In genomic region chr13:40026174-40026585, GRCh38 we compare ENCODE assay signal across 9 cellular contexts.
DNase-seq lines count a peak whose midpoint lies in the region; ATAC-seq and TF ChIP-seq lines count a peak whose summit lies in the region.
"Had no signal": no experiment of that assay in that cellular context is flagged by ENCODE, and none has a peak within 500 bp of the region (broad histone marks: within the 10 kb centered on the region; RNA-seq: fewer than 3 reads in every experiment).

No MANE protein-coding gene starts in this region.

- TF ChIP-seq CTCF in GM23338 (conservative IDR thresholded peaks at IDR 0.05; ENCODE audit: low read depth in 2 of 2) (no peak), body of pancreas (IDR thresholded peaks at IDR 0.05) (no peak)

- TF ChIP-seq POLR2A in body of pancreas (IDR thresholded peaks at IDR 0.05), result no peak

- H3K36me3 Mint-ChIP-seq in activated T-cell treated with anti-CD3 and anti-CD28 coated beads, Interleukin-2, amount 50 U/mL, for 72 hours (ENCODE audit: insufficient read depth in 2 of 2), result peaks cover 5 to 8% of the 10 kb centered on the region in 2 donors
- no peaks in the 10 kb centered on the region for H3K36me3 Mint-ChIP-seq in GM23338 (ENCODE audit: low read depth)

- no peak overlapping the region for H3K4me2 ChIP-seq in GM23338

- no peaks in the 10 kb centered on the region for H3K9me3 ChIP-seq in body of pancreas
- H3K9me3 ChIP-seq: gastroesophageal sphincter had no signal

- DNase-seq in activated T-cell treated with anti-CD3 and anti-CD28 coated beads, Interleukin-2, amount 50 U/mL, for 72 hours, result peak; percentile 77 to 81
- peak; percentile 53 to 56 for DNase-seq in stimulated activated CD8-positive, alpha-beta memory T cell treated with anti-CD3 and anti-CD28 coated beads, Interleukin-15, amount 100 ng/mL, for 48 hours (ENCODE audit: low read depth in 2 of 2)
- no peak for DNase-seq in GM23338 (ENCODE audit: low spot score)
- no peak for DNase-seq in body of pancreas
- no peak for DNase-seq in left ventricle myocardium superior
- no peak for DNase-seq in cardiac septum (ENCODE audit: low spot score)

- ATAC-seq in GM19455 (IDR thresholded peaks at IDR 0.05; ENCODE audit: unreplicated experiment), result peak; percentile 97
- ATAC-seq in HG03439 (IDR thresholded peaks at IDR 0.05; ENCODE audit: unreplicated experiment), result peak; percentile 93
- peak; percentile 91 to 93 for ATAC-seq in activated T-cell treated with anti-CD3 and anti-CD28 coated beads, Interleukin-2, amount 50 U/mL, for 72 hours (replicated peaks in 1 of 2)
- ATAC-seq in GM23338, result no peak
- ATAC-seq in body of pancreas, result no peak
- ATAC-seq in left ventricle myocardium superior, result no peak
- ATAC-seq: gastroesophageal sphincter had no signal

- H3K4me1 ChIP-seq in GM23338 (ENCODE audit: insufficient read depth) (peaks cover 7% of the 10 kb centered on the region), body of pancreas (no peaks in the 10 kb centered on the region)
- H3K4me1 ChIP-seq: gastroesophageal sphincter had no signal

- no peak overlapping the region for H3K27ac ChIP-seq in GM23338 (ENCODE audit: low read depth)
- no peak overlapping the region for H3K27ac ChIP-seq in body of pancreas
- H3K27ac ChIP-seq: gastroesophageal sphincter had no signal

- H3K36me3 ChIP-seq in GM23338 (ENCODE audit: insufficient read depth), result no peaks in the 10 kb centered on the region
- no peaks in the 10 kb centered on the region for H3K36me3 ChIP-seq in body of pancreas (replicated peaks in 1 of 2; ENCODE audit: insufficient read depth in 1 of 2, low read depth in 2 of 2)
- H3K36me3 ChIP-seq: gastroesophageal sphincter had no signal

- peaks cover 52% of the 10 kb centered on the region for H3K4me1 Mint-ChIP-seq in activated T-cell treated with anti-CD3 and anti-CD28 coated beads, Interleukin-2, amount 50 U/mL, for 72 hours (ENCODE audit: low read depth)
- peaks cover 9% of the 10 kb centered on the region; the same call in 2 of the 3 replicates for H3K4me1 Mint-ChIP-seq in GM23338

- H3K4me3 ChIP-seq in GM23338, result no peak overlapping the region
- no peak overlapping the region for H3K4me3 ChIP-seq in body of pancreas
- H3K4me3 ChIP-seq: gastroesophageal sphincter had no signal

- H3K9me2 ChIP-seq in GM23338 (ENCODE audit: insufficient read depth), result peaks cover 19% of the 10 kb centered on the region

- no peaks in the 10 kb centered on the region for H4K20me1 ChIP-seq in GM23338 (replicated peaks; ENCODE audit: insufficient read depth)

- H3K9me3 Mint-ChIP-seq in activated T-cell treated with anti-CD3 and anti-CD28 coated beads, Interleukin-2, amount 50 U/mL, for 72 hours, result peaks cover 0 to 2% of the 10 kb centered on the region in 2 donors
- no peaks in the 10 kb centered on the region; the same call in 2 of the 3 replicates for H3K9me3 Mint-ChIP-seq in GM23338

- intact Hi-C loops in body of pancreas (cut with DNase I), result no loop called here
- intact Hi-C loops in left ventricle myocardium superior (cut with micrococcal nuclease), result no loop called here
- intact Hi-C loops in cardiac septum (cut with DNase I), result no loop called here

- peak overlapping the region; percentile 4 for H3K27ac Mint-ChIP-seq in activated T-cell treated with anti-CD3 and anti-CD28 coated beads, Interleukin-2, amount 50 U/mL, for 72 hours
- no peak overlapping the region for H3K27ac Mint-ChIP-seq in GM23338

- peak overlapping the region; percentile 50 to 57 for H3K4me3 Mint-ChIP-seq in activated T-cell treated with anti-CD3 and anti-CD28 coated beads, Interleukin-2, amount 50 U/mL, for 72 hours
- H3K4me3 Mint-ChIP-seq in GM23338, result no peak overlapping the region

- no peak overlapping the region for H2AFZ ChIP-seq in GM23338

- 76 to 78% methylated on average over 5 of the region's 5 CpGs for WGBS in body of pancreas, 2 donors

- H3K27me3 Mint-ChIP-seq in activated T-cell treated with anti-CD3 and anti-CD28 coated beads, Interleukin-2, amount 50 U/mL, for 72 hours (ENCODE audit: low read depth), result peaks cover 7% of the 10 kb centered on the region
- H3K27me3 Mint-ChIP-seq in GM23338 (ENCODE audit: insufficient read depth, low read depth, poor library complexity), result no peaks in the 10 kb centered on the region

- no peaks in the 10 kb centered on the region for H3K27me3 ChIP-seq in GM23338 (ENCODE audit: insufficient read depth)
- no peaks in the 10 kb centered on the region for H3K27me3 ChIP-seq in body of pancreas
- H3K27me3 ChIP-seq: gastroesophageal sphincter had no signal

- no peaks in the 10 kb centered on the region for H3K79me2 ChIP-seq in GM23338 (replicated peaks; ENCODE audit: insufficient read depth)

- no peaks in the 10 kb centered on the region for H3F3A ChIP-seq in GM23338 (replicated peaks; ENCODE audit: low read depth)

TF ChIP-seq in GM23338, 12 proteins besides CTCF, POLR2A, EP300 and RAD21 (continues in another document):
- TF ChIP-seq NANOG (IDR thresholded peaks at IDR 0.05; ENCODE audit: borderline replicate concordance) (no peak), ZNF462 (CRISPR knock-in tag; IDR thresholded peaks at IDR 0.05) (no peak), ZNF331 (CRISPR knock-in tag; IDR thresholded peaks at IDR 0.05; ENCODE audit: low read depth) (no peak), EZH2phosphoT487 (IDR thresholded peaks at IDR 0.05; ENCODE audit: unreplicated experiment) (no peak), ZNF114 (CRISPR knock-in tag; IDR thresholded peaks at IDR 0.05) (no peak), EZH2 (IDR thresholded peaks at IDR 0.05; ENCODE audit: low read depth, unreplicated experiment) (no peak), ETS1 (IDR thresholded peaks at IDR 0.05) (no peak), STAT1 (IDR thresholded peaks at IDR 0.05; ENCODE audit: unreplicated experiment) (no peak)

Comparison
In these comparisons a context has a peak if more than half of its experiments do, and no peak if none do; other contexts are left out.
1. ATAC-seq: peak in GM19455 (single experiment), HG03439 (single experiment) and activated T-cell treated with anti-CD3 and anti-CD28 coated beads, Interleukin-2, amount 50 U/mL, for 72 hours (2 of 2); none in GM23338 (single experiment), body of pancreas (single experiment) and left ventricle myocardium superior (single experiment).
2. DNase-seq: peak in activated T-cell treated with anti-CD3 and anti-CD28 coated beads, Interleukin-2, amount 50 U/mL, for 72 hours (2 of 2) and stimulated activated CD8-positive, alpha-beta memory T cell treated with anti-CD3 and anti-CD28 coated beads, Interleukin-15, amount 100 ng/mL, for 48 hours (2 of 2); none in GM23338 (single experiment), body of pancreas (0 of 4), left ventricle myocardium superior (single experiment) and cardiac septum (single experiment).